ENCODE assay signal across 21 cellular contexts in the genomic region with DNA sequence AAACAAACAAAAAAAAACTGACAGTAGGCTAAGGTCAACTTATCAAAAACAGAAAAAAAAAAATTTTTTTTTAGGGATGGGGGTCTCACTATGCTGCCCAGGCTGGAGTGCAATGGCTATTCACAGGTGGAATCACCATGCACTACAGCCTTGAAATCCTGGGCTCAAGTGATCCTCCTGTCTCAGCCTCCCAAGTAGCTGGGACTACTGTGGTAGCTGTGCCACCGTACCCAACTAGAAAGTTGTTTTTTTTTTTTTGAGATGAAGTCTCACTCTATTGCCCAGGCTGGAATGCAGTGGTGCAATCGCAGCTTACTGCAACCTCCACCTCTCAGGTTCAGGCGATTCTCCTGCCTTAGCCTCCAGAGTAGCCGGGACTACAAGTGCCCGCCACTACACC. TPM values are rescaled to one million over a fixed set of nuclear protein-coding genes. Genes with fewer than 3 reads are reported as not detected.
DNase-seq lines count a peak whose midpoint lies in the region; ATAC-seq and TF ChIP-seq lines count a peak whose summit lies in the region.
"Had no signal": no experiment of that assay in that cellular context is flagged by ENCODE, and none has a peak within 500 bp of the region (broad histone marks: within the 10 kb centered on the region; RNA-seq: fewer than 3 reads in every experiment).

No MANE protein-coding gene starts in this region.

- H3K4me2 ChIP-seq in Loucy (ENCODE audit: low read depth, low read length, poor library complexity, severe bottlenecking) = peak overlapping the region; percentile 84

- H3K9me3 ChIP-seq in CD4-positive, alpha-beta memory T cell (ENCODE audit: control insufficient read depth in 1 of 2, low read length in 2 of 2) = no peaks in the 10 kb centered on the region
- H3K9me3 ChIP-seq in Loucy (ENCODE audit: insufficient read depth, low read depth, low read length) = no peaks in the 10 kb centered on the region
- H3K9me3 ChIP-seq: BLaER1 had no signal

- H3K4me1 Mint-ChIP-seq in activated naive CD8-positive, alpha-beta T cell treated with anti-CD3 and anti-CD28 coated beads, Interleukin-2, amount 10 ng/mL, durations not matched to agents 7 days and 5 days = peaks cover 40% of the 10 kb centered on the region
- H3K4me1 Mint-ChIP-seq in activated naive CD8-positive, alpha-beta T cell treated with anti-CD3 and anti-CD28 coated beads, Interleukin-2, amount 50 U/mL, for 24 hours = peaks cover 67% of the 10 kb centered on the region
- peaks cover 21 to 65% (median 43%) of the 10 kb centered on the region in 4 donors for H3K4me1 Mint-ChIP-seq in CD4-positive, alpha-beta memory T cell
- peaks cover 57 to 58% of the 10 kb centered on the region in 2 donors for H3K4me1 Mint-ChIP-seq in immature natural killer cell

- H3K4me1 ChIP-seq in CD4-positive, alpha-beta memory T cell (ENCODE audit: insufficient read depth, low read length) = peaks cover 55% of the 10 kb centered on the region
- peaks cover 47% of the 10 kb centered on the region for H3K4me1 ChIP-seq in Loucy (ENCODE audit: insufficient read depth, low read length, poor library complexity, severe bottlenecking)

- peaks cover 8% of the 10 kb centered on the region for H3K36me3 Mint-ChIP-seq in activated naive CD8-positive, alpha-beta T cell treated with anti-CD3 and anti-CD28 coated beads, Interleukin-2, amount 10 ng/mL, durations not matched to agents 7 days and 5 days
- H3K36me3 Mint-ChIP-seq in activated naive CD8-positive, alpha-beta T cell treated with anti-CD3 and anti-CD28 coated beads, Interleukin-2, amount 50 U/mL, for 24 hours (ENCODE audit: low read depth) = no peaks in the 10 kb centered on the region
- peaks cover 0 to 10% of the 10 kb centered on the region in 2 donors for H3K36me3 Mint-ChIP-seq in CD4-positive, alpha-beta memory T cell
- H3K36me3 Mint-ChIP-seq in immature natural killer cell = no peaks in the 10 kb centered on the region

- no peak for ATAC-seq in activated naive CD8-positive, alpha-beta T cell treated with anti-CD3 and anti-CD28 coated beads, Interleukin-2, amount 10 ng/mL, durations not matched to agents 7 days and 5 days (ENCODE audit: low read depth)
- ATAC-seq in activated naive CD8-positive, alpha-beta T cell treated with anti-CD3 and anti-CD28 coated beads, Interleukin-2, amount 50 U/mL, for 24 hours = no peak
- ATAC-seq: PC-3, SK-N-SH treated with all-trans-retinoic acid at 6 μM for 48 hours had no signal

- no peak overlapping the region for H3K4me3 ChIP-seq in CD4-positive, alpha-beta memory T cell (ENCODE audit: low read length in 2 of 2)
- peak overlapping the region; percentile 97 for H3K4me3 ChIP-seq in Loucy (ENCODE audit: low read length, poor library complexity, severe bottlenecking)
- H3K4me3 ChIP-seq: BLaER1 had no signal

- intact Hi-C loops in CD4-positive, alpha-beta memory T cell (cut with micrococcal nuclease) = loop anchor here (5.0 kb wide), 1 partner anchor 36 kb away; no protein-coding TSS in a partner anchor

- H3K9me3 Mint-ChIP-seq in activated naive CD8-positive, alpha-beta T cell treated with anti-CD3 and anti-CD28 coated beads, Interleukin-2, amount 10 ng/mL, durations not matched to agents 7 days and 5 days = no peaks in the 10 kb centered on the region
- no peaks in the 10 kb centered on the region for H3K9me3 Mint-ChIP-seq in activated naive CD8-positive, alpha-beta T cell treated with anti-CD3 and anti-CD28 coated beads, Interleukin-2, amount 50 U/mL, for 24 hours
- no peaks in the 10 kb centered on the region for H3K9me3 Mint-ChIP-seq in CD4-positive, alpha-beta memory T cell
- H3K9me3 Mint-ChIP-seq in immature natural killer cell = no peaks in the 10 kb centered on the region

- peak overlapping the region; percentile 97 for H3K4me3 Mint-ChIP-seq in activated naive CD8-positive, alpha-beta T cell treated with anti-CD3 and anti-CD28 coated beads, Interleukin-2, amount 10 ng/mL, durations not matched to agents 7 days and 5 days
- H3K4me3 Mint-ChIP-seq in activated naive CD8-positive, alpha-beta T cell treated with anti-CD3 and anti-CD28 coated beads, Interleukin-2, amount 50 U/mL, for 24 hours = no peak overlapping the region
- peak overlapping the region in 2 of 8 donors; percentile 10 to 57 for H3K4me3 Mint-ChIP-seq in CD4-positive, alpha-beta memory T cell
- peak overlapping the region in 1 of 5 donors; percentile 21 for H3K4me3 Mint-ChIP-seq in immature natural killer cell

- POLR2A ChIA-PET in activated naive CD8-positive, alpha-beta T cell treated with anti-CD3 and anti-CD28 coated beads, Interleukin-2, amount 10 ng/mL, durations not matched to agents 7 days and 5 days (lab: Charles Lee) = interaction anchor here (0.9 to 3.4 kb wide), 4 partner anchors 22 to 226 kb away, joined by 3 to 33 read pairs (median 3); partner anchors contain the start of gene DNMT3B
- POLR2A ChIA-PET in CD4-positive, alpha-beta memory T cell (lab: Charles Lee; ENCODE audit: partially characterized antibody) = no interaction called here

- no peaks in the 10 kb centered on the region for H3K27me3 Mint-ChIP-seq in activated naive CD8-positive, alpha-beta T cell treated with anti-CD3 and anti-CD28 coated beads, Interleukin-2, amount 10 ng/mL, durations not matched to agents 7 days and 5 days
- no peaks in the 10 kb centered on the region for H3K27me3 Mint-ChIP-seq in activated naive CD8-positive, alpha-beta T cell treated with anti-CD3 and anti-CD28 coated beads, Interleukin-2, amount 50 U/mL, for 24 hours
- no peaks in the 10 kb centered on the region for H3K27me3 Mint-ChIP-seq in CD4-positive, alpha-beta memory T cell
- peaks cover 3 to 11% (median 9%) of the 10 kb centered on the region in 3 donors for H3K27me3 Mint-ChIP-seq in immature natural killer cell (ENCODE audit: low read depth in 3 of 3)

- DNase-seq in activated naive CD8-positive, alpha-beta T cell treated with anti-CD3 and anti-CD28 coated beads, Interleukin-2, amount 10 ng/mL, durations not matched to agents 7 days and 5 days = no peak
- DNase-seq in activated naive CD8-positive, alpha-beta T cell treated with anti-CD3 and anti-CD28 coated beads, Interleukin-2, amount 50 U/mL, for 24 hours = no peak
- no peak for DNase-seq in CD4-positive, alpha-beta memory T cell
- DNase-seq in immature natural killer cell (no peak), GOT3 (lab: John Stamatoyannopoulos, UW) (no peak), foreskin melanocyte (no peak)
- DNase-seq in activated naive CD4-positive, alpha-beta T cell treated with Interleukin-2 at 50 U/mL for 16 hours = no peak
- DNase-seq: Calu3, DMS79 treated with DMSO at 0.1 percent for 48 hours, GF-D8, H7, KG1, MM.1S, NCI-H2029, NCI-H446, NCI-H524 treated with DMSO at 0.1 percent for 48 hours, NCI-H774, PC-3 had no signal

- peaks cover 82% of the 10 kb centered on the region for H3K79me2 ChIP-seq in Loucy (ENCODE audit: insufficient read depth, low read length)

- H3K27ac Mint-ChIP-seq in activated naive CD8-positive, alpha-beta T cell treated with anti-CD3 and anti-CD28 coated beads, Interleukin-2, amount 10 ng/mL, durations not matched to agents 7 days and 5 days = no peak overlapping the region
- H3K27ac Mint-ChIP-seq in activated naive CD8-positive, alpha-beta T cell treated with anti-CD3 and anti-CD28 coated beads, Interleukin-2, amount 50 U/mL, for 24 hours = no peak overlapping the region
- H3K27ac Mint-ChIP-seq in CD4-positive, alpha-beta memory T cell = peak overlapping the region in 4 of 7 donors; percentile 35 to 86 (median 71)
- H3K27ac Mint-ChIP-seq in immature natural killer cell = peak overlapping the region in 4 of 6 donors; percentile 39 to 90 (median 76)

- H3K27me3 ChIP-seq in CD4-positive, alpha-beta memory T cell (ENCODE audit: insufficient read depth, low read length) = no peaks in the 10 kb centered on the region
- no peaks in the 10 kb centered on the region for H3K27me3 ChIP-seq in Loucy (ENCODE audit: insufficient read depth, low read length, poor library complexity, severe bottlenecking)
- H3K27me3 ChIP-seq: BLaER1 had no signal

- CTCF ChIA-PET in CD4-positive, alpha-beta memory T cell (lab: Charles Lee; ENCODE audit: partially characterized antibody) = interaction anchor here (3.0 kb wide), 1 partner anchor 37 kb away, joined by 23 read pairs; no protein-coding TSS in a partner anchor

- peak overlapping the region; percentile 96 for H3K9ac ChIP-seq in Loucy (ENCODE audit: low read depth, low read length, poor library complexity, severe bottlenecking)
- H3K9ac ChIP-seq: BLaER1 had no signal

- H3K36me3 ChIP-seq in CD4-positive, alpha-beta memory T cell (ENCODE audit: insufficient read depth, low read length) = no peaks in the 10 kb centered on the region
- no peaks in the 10 kb centered on the region for H3K36me3 ChIP-seq in Loucy (ENCODE audit: insufficient read depth, low read length)

- no peak for TF ChIP-seq CTCF in Loucy (conservative IDR thresholded peaks at IDR 0.05; ENCODE audit: low read length)

- no peaks in the 10 kb centered on the region for H3K9me2 ChIP-seq in Loucy (replicated peaks; ENCODE audit: low read depth, low read length)

- H3K27ac ChIP-seq in CD4-positive, alpha-beta memory T cell (ENCODE audit: low read depth, low read length) = no peak overlapping the region
- H3K27ac ChIP-seq: BLaER1 had no signal

- peaks cover 13% of the 10 kb centered on the region for H4K20me1 ChIP-seq in Loucy (ENCODE audit: insufficient read depth, low read length, poor library complexity, severe bottlenecking)

- no peaks in the 10 kb centered on the region for H3F3A ChIP-seq in Loucy (ENCODE audit: low read depth)

- no peak overlapping the region for H2AFZ ChIP-seq in Loucy (ENCODE audit: low read length)

RNA-seq across cellular contexts. Expression of gene COMMD7, which starts 2.1 kb away (rescaled TPM):
- 10 to 100 TPM; 52.6 to 55.6 TPM for total RNA-seq in activated naive CD8-positive, alpha-beta T cell treated with anti-CD3 and anti-CD28 coated beads, Interleukin-2, amount 10 ng/mL, durations not matched to agents 7 days and 5 days
- total RNA-seq in CD4-positive, alpha-beta memory T cell = 10 to 100 TPM; 29.6 to 29.7 TPM
- polyA plus RNA-seq in CD4-positive, alpha-beta memory T cell = 100 to 1,000 TPM; 105 to 154 TPM
- 100 to 1,000 TPM; 166 to 265 (median 208) TPM for polyA plus RNA-seq in immature natural killer cell

RNA-seq across cellular contexts. Expression of gene DNMT3B, which starts 21.0 kb away (rescaled TPM):
- total RNA-seq in activated naive CD8-positive, alpha-beta T cell treated with anti-CD3 and anti-CD28 coated beads, Interleukin-2, amount 10 ng/mL, durations not matched to agents 7 days and 5 days = 1 to 10 TPM; 4.9 to 6.6 TPM
- total RNA-seq in CD4-positive, alpha-beta memory T cell = under 1 TPM; 0.38 to 0.47 TPM
- under 1 TPM in 1 of 2 donors, not detected in 1; 0.16 TPM for polyA plus RNA-seq in CD4-positive, alpha-beta memory T cell
- polyA plus RNA-seq in immature natural killer cell = under 1 TPM; 0.16 to 0.85 (median 0.32) TPM

Comparison
In these comparisons a context has a peak if more than half of its experiments do, and no peak if none do; other contexts are left out.
1. H3K27ac Mint-ChIP-seq: peak in CD4-positive, alpha-beta memory T cell (4 of 7) and immature natural killer cell (4 of 6); none in activated naive CD8-positive, alpha-beta T cell treated with anti-CD3 and anti-CD28 coated beads, Interleukin-2, amount 10 ng/mL, durations not matched to agents 7 days and 5 days (single experiment) and activated naive CD8-positive, alpha-beta T cell treated with anti-CD3 and anti-CD28 coated beads, Interleukin-2, amount 50 U/mL, for 24 hours (single experiment).
2. RNA of gene DNMT3B, which starts 21.0 kb away (total RNA-seq): 4.9 to 6.6 TPM in activated naive CD8-positive, alpha-beta T cell treated with anti-CD3 and anti-CD28 coated beads, Interleukin-2, amount 10 ng/mL, durations not matched to agents 7 days and 5 days; 0.38 to 0.47 TPM in CD4-positive, alpha-beta memory T cell; every median in the first group is over 4 times any median in the second.